ENCODE assay signal across 18 cellular contexts in the genomic region with DNA sequence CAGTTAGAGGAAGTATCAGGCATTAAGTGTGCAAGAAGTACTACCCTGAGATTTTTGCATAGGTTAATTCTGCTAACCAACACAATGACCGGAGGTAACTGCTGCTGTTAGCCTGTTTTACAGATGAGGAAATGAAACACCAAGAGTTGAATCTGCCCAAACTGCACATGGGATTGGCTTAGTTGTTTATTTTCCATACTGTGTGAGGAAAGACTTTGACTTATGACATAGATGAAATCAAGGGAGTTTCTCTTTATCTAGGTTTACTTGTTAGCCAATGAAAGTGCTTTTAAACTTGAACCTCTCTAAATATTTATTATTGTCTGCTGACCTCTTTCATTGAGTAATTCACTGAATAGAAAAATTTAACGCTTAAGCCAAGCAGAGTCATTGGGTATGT. TPM values are rescaled to one million over a fixed set of nuclear protein-coding genes. Genes with fewer than 3 reads are reported as not detected.
DNase-seq lines count a peak whose midpoint lies in the region; ATAC-seq and TF ChIP-seq lines count a peak whose summit lies in the region.
"Had no signal": no experiment of that assay in that cellular context is flagged by ENCODE, and none has a peak within 500 bp of the region (broad histone marks: within the 10 kb centered on the region; RNA-seq: fewer than 3 reads in every experiment).

No MANE protein-coding gene starts in this region.

- H3K4me3 ChIP-seq in mesenchymal stem cell (ENCODE audit: insufficient read depth in 1 of 2, low read depth in 1 of 2, low read length in 2 of 2): no peak overlapping the region
- H3K4me3 ChIP-seq: adrenal gland, BLaER1 had no signal

- H4K91ac ChIP-seq in mesenchymal stem cell (ENCODE audit: low read length) (no peak overlapping the region), H9 (ENCODE audit: insufficient read length, low read depth, low read length) (no peak overlapping the region)

- no peak overlapping the region for H2BK20ac ChIP-seq in H9 (ENCODE audit: low read depth, low read length, poor library complexity, severe bottlenecking)

- no peak for TF ChIP-seq CTCF in H9 (conservative IDR thresholded peaks at IDR 0.05)

- H4K8ac ChIP-seq in mesenchymal stem cell (ENCODE audit: low read length) (no peak overlapping the region), H9 (replicated peaks; ENCODE audit: insufficient read length, low read depth, low read length) (no peak overlapping the region)

- H2AK5ac ChIP-seq in mesenchymal stem cell (ENCODE audit: low read length, severe bottlenecking) (no peak overlapping the region), H9 (ENCODE audit: insufficient read length, low read length) (no peak overlapping the region)

- H3K4me1 Mint-ChIP-seq in activated T-cell treated with anti-CD3 and anti-CD28 coated beads, Interleukin-2, amount 50 U/mL, for 4 hours (ENCODE audit: low read depth): no peaks in the 10 kb centered on the region
- H3K4me1 Mint-ChIP-seq in H9: peaks cover 0 to 6% of the 10 kb centered on the region in 2 experiments; a peak in 3 of 4 replicates

- DNase-seq in mesenchymal stem cell (peak; percentile 63), H9 (no peak)
- DNase-seq in activated T-cell treated with anti-CD3 and anti-CD28 coated beads, Interleukin-2, amount 50 U/mL, for 4 hours: no peak
- DNase-seq: activated B cell treated with CpG ODN at 0.5 μM for 24 hours; activated T-cell treated with anti-CD3 and anti-CD28 coated beads for 4 hours; adrenal gland; GDM1; NCI-H2029; SK-N-SH; stimulated activated CD4-positive, alpha-beta T cell treated with anti-CD3 and anti-CD28 coated beads, Interleukin-4, amount 100 ng/mL, for 4 hours; stimulated activated naive CD8-positive, alpha-beta T cell treated with anti-CD3 and anti-CD28 coated beads, Interleukin-15, Interleukin-2, amounts not matched to agents 100 U/mL and 50 U/mL, for 24 hours had no signal

- WGBS in mesenchymal stem cell: 100% methylated on average over 2 of the region's 2 CpGs
- WGBS in H9 (ENCODE audit: extremely low coverage, insufficient read length, low lambda C conversion rate): no CpG with 5 or more reads among the region's 2 CpGs

- H2AFZ ChIP-seq in mesenchymal stem cell (ENCODE audit: low read depth, low read length) (no peak overlapping the region), H9 (ENCODE audit: low read length) (no peak overlapping the region)

- H3K79me1 ChIP-seq in mesenchymal stem cell (replicated peaks; ENCODE audit: low read length, poor library complexity, severe bottlenecking): peaks cover 5% of the 10 kb centered on the region
- no peaks in the 10 kb centered on the region for H3K79me1 ChIP-seq in H9 (ENCODE audit: insufficient read depth, low read depth, low read length, poor library complexity, severe bottlenecking)

- H3K9me3 Mint-ChIP-seq in activated T-cell treated with anti-CD3 and anti-CD28 coated beads, Interleukin-2, amount 50 U/mL, for 4 hours: no peaks in the 10 kb centered on the region
- H3K9me3 Mint-ChIP-seq in H9: no peaks in the 10 kb centered on the region
- H3K9me3 Mint-ChIP-seq: activated B cell treated with CpG ODN at 0.5 μM for 24 hours, IgD-negative memory B cell had no signal

- no peaks in the 10 kb centered on the region for H4K20me1 ChIP-seq in H9 (ENCODE audit: control insufficient read depth, insufficient read depth, insufficient read length)
- H4K20me1 ChIP-seq: BLaER1 had no signal

- ATAC-seq in GM18519 (IDR thresholded peaks at IDR 0.05; ENCODE audit: low FRiP score, unreplicated experiment) (peak; percentile 59), GM21423 (IDR thresholded peaks at IDR 0.05; ENCODE audit: unreplicated experiment) (peak; percentile 87), HG03354 (IDR thresholded peaks at IDR 0.05; ENCODE audit: poor library complexity, severe bottlenecking, unreplicated experiment) (peak; percentile 91), esophagus mucosa (no peak), HG03025 (IDR thresholded peaks at IDR 0.05; ENCODE audit: low FRiP score, unreplicated experiment) (no peak)
- no peak for ATAC-seq in activated T-cell treated with anti-CD3 and anti-CD28 coated beads, Interleukin-2, amount 50 U/mL, for 4 hours
- ATAC-seq: stimulated activated naive CD8-positive, alpha-beta T cell treated with anti-CD3 and anti-CD28 coated beads, Interleukin-15, Interleukin-2, amounts not matched to agents 100 U/mL and 50 U/mL, for 24 hours had no signal

- no peak overlapping the region; a peak in 1 of 7 replicates for H3K27ac Mint-ChIP-seq in H9
- H3K27ac Mint-ChIP-seq: activated B cell treated with CpG ODN at 0.5 μM for 24 hours, IgD-negative memory B cell had no signal

- H3K27me3 Mint-ChIP-seq in activated T-cell treated with anti-CD3 and anti-CD28 coated beads, Interleukin-2, amount 50 U/mL, for 4 hours (ENCODE audit: low read depth): peaks cover 3% of the 10 kb centered on the region
- H3K27me3 Mint-ChIP-seq in H9 (ENCODE audit: low read depth): peaks cover 3% of the 10 kb centered on the region; the same call in 1 of the 2 replicates
- H3K27me3 Mint-ChIP-seq: activated B cell treated with CpG ODN at 0.5 μM for 24 hours had no signal

- no peaks in the 10 kb centered on the region for H3K79me2 ChIP-seq in H9 (ENCODE audit: insufficient read depth, low read length)

- no peak overlapping the region for H3T11ph ChIP-seq in H9 (ENCODE audit: low read length)

- H3K4ac ChIP-seq in mesenchymal stem cell (ENCODE audit: low read depth in 1 of 2, low read length in 2 of 2) (no peak overlapping the region), H9 (ENCODE audit: low read depth, low read length) (no peak overlapping the region)

- H3K56ac ChIP-seq in H9 (ENCODE audit: insufficient read length, low read depth, low read length): no peak overlapping the region

- H3K23me2 ChIP-seq in H9 (ENCODE audit: insufficient read length, low read depth, low read length, poor library complexity, severe bottlenecking): no peaks in the 10 kb centered on the region

- H3K4me1 ChIP-seq in mesenchymal stem cell (ENCODE audit: control insufficient read depth, insufficient read depth, low read depth, low read length) (no peaks in the 10 kb centered on the region), H9 (ENCODE audit: insufficient read depth, low read length) (no peaks in the 10 kb centered on the region)
- H3K4me1 ChIP-seq: adrenal gland, BLaER1 had no signal

- no peak overlapping the region for H4K5ac ChIP-seq in H9 (ENCODE audit: insufficient read length, low read depth, low read length)

- H3K27ac ChIP-seq in mesenchymal stem cell (ENCODE audit: low read length, poor library complexity, severe bottlenecking) (no peak overlapping the region), H9 (ENCODE audit: insufficient read length, low read depth, low read length) (no peak overlapping the region)
- H3K27ac ChIP-seq: adrenal gland, BLaER1 had no signal

- H3K4me2 ChIP-seq in mesenchymal stem cell (ENCODE audit: low read length, poor library complexity, severe bottlenecking) (no peak overlapping the region), H9 (ENCODE audit: insufficient read depth, insufficient read length, low read length) (no peak overlapping the region)
- H3K4me2 ChIP-seq: BLaER1, SK-N-SH had no signal

- H3K27me3 ChIP-seq in mesenchymal stem cell (ENCODE audit: control insufficient read depth in 1 of 2, insufficient read depth in 1 of 2, low read length in 2 of 2): no peaks in the 10 kb centered on the region
- H3K27me3 ChIP-seq in H9 (ENCODE audit: insufficient read depth, low read length): no peaks in the 10 kb centered on the region
- H3K27me3 ChIP-seq: adrenal gland, BLaER1 had no signal

- H2BK5ac ChIP-seq in mesenchymal stem cell (ENCODE audit: low read depth, low read length, poor library complexity, severe bottlenecking) (no peak overlapping the region), H9 (ENCODE audit: insufficient read length, low read length) (no peak overlapping the region)

- no peak overlapping the region for H3K9ac ChIP-seq in mesenchymal stem cell (ENCODE audit: low read length)
- no peak overlapping the region for H3K9ac ChIP-seq in H9 (ENCODE audit: extremely low read depth, insufficient read length, low read length)
- H3K9ac ChIP-seq: BLaER1, SK-N-SH had no signal

- H3K23ac ChIP-seq in mesenchymal stem cell (ENCODE audit: low read length in 2 of 2): no peak overlapping the region
- H3K23ac ChIP-seq in H9 (ENCODE audit: insufficient read length, low read depth, low read length): no peak overlapping the region

- H3K36me3 Mint-ChIP-seq in activated T-cell treated with anti-CD3 and anti-CD28 coated beads, Interleukin-2, amount 50 U/mL, for 4 hours (ENCODE audit: insufficient read depth): no peaks in the 10 kb centered on the region
- H3K36me3 Mint-ChIP-seq in H9 (ENCODE audit: insufficient read depth in 1 of 3, low read depth in 3 of 3): no peaks in the 10 kb centered on the region
- H3K36me3 Mint-ChIP-seq: IgD-negative memory B cell had no signal

- H3K14ac ChIP-seq in mesenchymal stem cell (ENCODE audit: low read length in 2 of 2) (no peak overlapping the region), H9 (ENCODE audit: insufficient read depth, low read length) (no peak overlapping the region)

- no peak overlapping the region for H3K4me3 Mint-ChIP-seq in activated T-cell treated with anti-CD3 and anti-CD28 coated beads, Interleukin-2, amount 50 U/mL, for 4 hours
- no peak overlapping the region for H3K4me3 Mint-ChIP-seq in H9
- H3K4me3 Mint-ChIP-seq: activated B cell treated with CpG ODN at 0.5 μM for 24 hours, IgD-negative memory B cell had no signal

- H3K36me3 ChIP-seq in mesenchymal stem cell (ENCODE audit: control insufficient read depth in 1 of 2, insufficient read depth in 2 of 2, low read depth in 1 of 2, low read length in 2 of 2): peaks cover 0 to 2% of the 10 kb centered on the region in 2 experiments
- H3K36me3 ChIP-seq: adrenal gland, BLaER1 had no signal

- H2BK120ac ChIP-seq in mesenchymal stem cell (ENCODE audit: low read depth, low read length) (no peak overlapping the region), H9 (ENCODE audit: low read depth, low read length, poor library complexity, severe bottlenecking) (no peak overlapping the region)

- H3K18ac ChIP-seq in mesenchymal stem cell (ENCODE audit: low read depth in 1 of 2, low read length in 2 of 2) (no peak overlapping the region), H9 (ENCODE audit: insufficient read length, low read depth, low read length) (no peak overlapping the region)

- H2BK12ac ChIP-seq in mesenchymal stem cell (ENCODE audit: low read length in 2 of 2) (no peak overlapping the region), H9 (ENCODE audit: insufficient read length, low read depth, low read length) (no peak overlapping the region)

- no peak overlapping the region for H2BK15ac ChIP-seq in mesenchymal stem cell (ENCODE audit: low read depth, poor library complexity, severe bottlenecking)
- H2BK15ac ChIP-seq in H9 (ENCODE audit: low read depth, low read length): no peak overlapping the region

- H3K9me3 ChIP-seq in mesenchymal stem cell (ENCODE audit: control insufficient read depth, low read length) (no peaks in the 10 kb centered on the region), H9 (ENCODE audit: control insufficient read depth, low read depth, low read length) (no peaks in the 10 kb centered on the region)
- H3K9me3 ChIP-seq: adrenal gland, BLaER1, SK-N-SH had no signal

RNA-seq across cellular contexts. Expression of gene GUCY1B1, which starts 10.3 kb away (rescaled TPM):
- polyA plus RNA-seq in mesenchymal stem cell (2013, experiment 1 of 2): 6.1 TPM
- 6.1 TPM for polyA plus RNA-seq in mesenchymal stem cell (2013, experiment 2 of 2)
- under 1 TPM; 0.14 to 0.55 (median 0.51) TPM for total RNA-seq in activated T-cell treated with anti-CD3 and anti-CD28 coated beads, Interleukin-2, amount 50 U/mL, for 4 hours
- total RNA-seq in esophagus mucosa (0.96 TPM), H9 (2021) (0.50 and 0.59 TPM in 2 replicates)

Comparison
In these comparisons a context has a peak if more than half of its experiments do, and no peak if none do; other contexts are left out.
1. ATAC-seq: peak in GM18519 (single experiment), GM21423 (single experiment) and HG03354 (single experiment); none in activated T-cell treated with anti-CD3 and anti-CD28 coated beads, Interleukin-2, amount 50 U/mL, for 4 hours (0 of 2), esophagus mucosa (single experiment) and HG03025 (single experiment).